In the genomic region with DNA sequence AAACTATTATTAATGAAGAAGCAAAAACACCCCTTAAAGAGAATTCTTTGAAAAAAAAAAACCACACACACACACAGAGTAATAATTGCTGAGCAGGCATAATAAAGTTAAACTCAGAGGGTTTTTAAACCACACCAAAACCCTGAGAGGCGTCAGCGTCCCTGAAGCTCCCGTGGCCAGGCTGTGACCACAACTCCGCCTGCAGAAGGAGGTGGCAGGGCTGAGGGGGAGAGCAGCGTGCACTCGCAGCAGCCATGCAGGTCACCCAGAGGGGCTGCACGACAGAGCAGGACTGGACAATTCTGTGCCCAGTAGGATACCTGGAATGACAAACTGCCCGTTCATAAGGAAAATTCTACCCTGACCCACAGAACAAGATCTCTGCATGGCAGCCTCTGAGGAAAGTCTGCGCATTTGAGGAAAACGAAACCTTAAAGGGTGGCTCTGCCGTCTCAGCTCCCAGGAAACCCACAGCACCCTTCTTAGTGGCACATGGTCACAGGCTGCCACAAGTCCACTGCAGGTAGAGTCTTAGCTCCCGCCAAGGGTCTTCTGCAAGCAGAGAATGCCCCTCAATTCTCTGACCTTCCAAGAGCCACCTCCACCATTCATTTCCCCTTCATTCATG, we compare ENCODE assay signal across 9 cellular contexts. TPM values are rescaled to one million over a fixed set of nuclear protein-coding genes. Genes with fewer than 3 reads are reported as not detected.
DNase-seq lines count a peak whose midpoint lies in the region; ATAC-seq and TF ChIP-seq lines count a peak whose summit lies in the region.
"Had no signal": no experiment of that assay in that cellular context is flagged by ENCODE, and none has a peak within 500 bp of the region (broad histone marks: within the 10 kb centered on the region; RNA-seq: fewer than 3 reads in every experiment).

No MANE protein-coding gene starts in this region.

- no peak for TF ChIP-seq POLR2A in thyroid gland (IDR thresholded peaks at IDR 0.05)

- H3K4me2 ChIP-seq in fibroblast of lung (ENCODE audit: extremely low read depth, insufficient read depth, low read length): peak overlapping the region; percentile 73
- peak overlapping the region; percentile 75 for H3K4me2 ChIP-seq in smooth muscle cell

- intact Hi-C loops in Right ventricle myocardium superior (cut with DNase I) (no loop called here), Right ventricle myocardium inferior (cut with DNase I) (no loop called here), thyroid gland (cut with DNase I) (no loop called here)

- POLR2A ChIA-PET in activated CD4-positive, alpha-beta T cell treated with anti-CD3 and anti-CD28 coated beads, Interleukin-2, amount 10 ng/mL, durations not matched to agents 7 days and 5 days (lab: Charles Lee): no interaction called here

- no peak for DNase-seq in Right ventricle myocardium superior
- DNase-seq in Right ventricle myocardium inferior (ENCODE audit: missing footprints): no peak
- DNase-seq in activated CD4-positive, alpha-beta T cell treated with anti-CD3 and anti-CD28 coated beads, Interleukin-2, amount 10 ng/mL, durations not matched to agents 7 days and 5 days: peak; percentile 81
- DNase-seq in fibroblast of lung (ENCODE audit: low read depth in 2 of 2): no peak
- no peak for DNase-seq in smooth muscle cell (lab: John Stamatoyannopoulos, UW; ENCODE audit: unreplicated experiment)
- DNase-seq in NCI-H446 treated with DMSO at 0.1 percent for 48 hours (lab: John Stamatoyannopoulos, UW): no peak
- DNase-seq in thyroid gland: no peak
- no peak for DNase-seq in effector CD8-positive, alpha-beta T cell (lab: John Stamatoyannopoulos, UW)
- DNase-seq: naive B cell had no signal

- H4K20me1 ChIP-seq in fibroblast of lung (ENCODE audit: control insufficient read depth, extremely low read depth, insufficient read depth, low read length): no peaks in the 10 kb centered on the region
- H4K20me1 ChIP-seq in smooth muscle cell (ENCODE audit: low read depth): peaks cover 36% of the 10 kb centered on the region

- H3K9ac ChIP-seq in fibroblast of lung (ENCODE audit: insufficient read depth, low read length): no peak overlapping the region
- no peak overlapping the region for H3K9ac ChIP-seq in smooth muscle cell (ENCODE audit: low read depth)

- peaks cover 25% of the 10 kb centered on the region for H3K4me1 Mint-ChIP-seq in activated CD4-positive, alpha-beta T cell treated with anti-CD3 and anti-CD28 coated beads, Interleukin-2, amount 10 ng/mL, durations not matched to agents 7 days and 5 days
- H3K4me1 Mint-ChIP-seq: naive B cell had no signal

- no peaks in the 10 kb centered on the region for H3K27me3 ChIP-seq in fibroblast of lung (ENCODE audit: control insufficient read depth, insufficient read depth, low read length)
- H3K27me3 ChIP-seq in smooth muscle cell (ENCODE audit: low read depth): no peaks in the 10 kb centered on the region
- H3K27me3 ChIP-seq in thyroid gland: no peaks in the 10 kb centered on the region

- H2AFZ ChIP-seq in fibroblast of lung (ENCODE audit: low read length) (no peak overlapping the region), smooth muscle cell (ENCODE audit: low read depth) (no peak overlapping the region)

- WGBS in smooth muscle cell (ENCODE audit: low lambda C conversion rate): 45% methylated on average over 12 of the region's 12 CpGs
- 67 to 77% methylated on average over 12 of the region's 12 CpGs for WGBS in thyroid gland, 2 donors

- no peak for TF ChIP-seq CTCF in fibroblast of lung (conservative IDR thresholded peaks at IDR 0.05 in 1 of 2, IDR thresholded peaks at IDR 0.05 in 1 of 2; ENCODE audit: low read depth in 1 of 2, low read length in 2 of 2)
- TF ChIP-seq CTCF in smooth muscle cell (IDR thresholded peaks at IDR 0.05; ENCODE audit: borderline replicate concordance, insufficient read depth, poor library complexity, severe bottlenecking): no peak
- TF ChIP-seq CTCF in thyroid gland (IDR thresholded peaks at IDR 0.05): no peak

- H3K36me3 ChIP-seq in fibroblast of lung (ENCODE audit: control insufficient read depth, insufficient read depth, low read length) (no peaks in the 10 kb centered on the region), smooth muscle cell (ENCODE audit: low read depth) (no peaks in the 10 kb centered on the region), thyroid gland (no peaks in the 10 kb centered on the region)

- ATAC-seq in Right ventricle myocardium superior (ENCODE audit: poor library complexity): peak; percentile 67
- no peak for ATAC-seq in Right ventricle myocardium inferior

- H3K4me3 ChIP-seq in fibroblast of lung (replicated peaks in 1 of 4; ENCODE audit: control extremely low read depth in 1 of 4, insufficient read depth in 1 of 4, low read depth in 3 of 4, low read length in 4 of 4) (peak overlapping the region in 1 of 4 experiments; percentile 15), smooth muscle cell (peak overlapping the region; percentile 23), thyroid gland (replicated peaks in 1 of 3) (no peak overlapping the region)

- no peak overlapping the region for H3K27ac Mint-ChIP-seq in activated CD4-positive, alpha-beta T cell treated with anti-CD3 and anti-CD28 coated beads, Interleukin-2, amount 10 ng/mL, durations not matched to agents 7 days and 5 days
- H3K27ac Mint-ChIP-seq: naive B cell had no signal

- H3K36me3 Mint-ChIP-seq in activated CD4-positive, alpha-beta T cell treated with anti-CD3 and anti-CD28 coated beads, Interleukin-2, amount 10 ng/mL, durations not matched to agents 7 days and 5 days (ENCODE audit: low read depth): no peaks in the 10 kb centered on the region
- H3K36me3 Mint-ChIP-seq: naive B cell had no signal

- H3K4me1 ChIP-seq in fibroblast of lung (ENCODE audit: control insufficient read depth, extremely low read depth, insufficient read depth, low read length) (peaks cover 3% of the 10 kb centered on the region), smooth muscle cell (ENCODE audit: low read depth) (peaks cover 35% of the 10 kb centered on the region), thyroid gland (peaks cover 13 to 29% of the 10 kb centered on the region in 2 donors)

- H3K4me3 Mint-ChIP-seq in activated CD4-positive, alpha-beta T cell treated with anti-CD3 and anti-CD28 coated beads, Interleukin-2, amount 10 ng/mL, durations not matched to agents 7 days and 5 days: no peak overlapping the region

- CTCF ChIA-PET in activated CD4-positive, alpha-beta T cell treated with anti-CD3 and anti-CD28 coated beads, Interleukin-2, amount 10 ng/mL, durations not matched to agents 7 days and 5 days (lab: Charles Lee): no interaction called here

- no peaks in the 10 kb centered on the region for H3K79me2 ChIP-seq in fibroblast of lung (ENCODE audit: control insufficient read depth, insufficient read depth, low read length)
- peaks cover 14% of the 10 kb centered on the region for H3K79me2 ChIP-seq in smooth muscle cell (ENCODE audit: low read depth)

- no peaks in the 10 kb centered on the region for H3K9me3 ChIP-seq in fibroblast of lung (ENCODE audit: control insufficient read depth, insufficient read depth, low read depth, low read length)
- no peaks in the 10 kb centered on the region for H3K9me3 ChIP-seq in smooth muscle cell (replicated peaks; ENCODE audit: low read depth)
- no peaks in the 10 kb centered on the region for H3K9me3 ChIP-seq in thyroid gland

- H3F3A ChIP-seq in smooth muscle cell (ENCODE audit: low read depth): peaks cover 4% of the 10 kb centered on the region

- H3K27me3 Mint-ChIP-seq in activated CD4-positive, alpha-beta T cell treated with anti-CD3 and anti-CD28 coated beads, Interleukin-2, amount 10 ng/mL, durations not matched to agents 7 days and 5 days: peaks cover 13% of the 10 kb centered on the region

- no peak overlapping the region for H3K27ac ChIP-seq in fibroblast of lung (ENCODE audit: insufficient read depth, low read length)
- H3K27ac ChIP-seq in smooth muscle cell (ENCODE audit: low read depth): no peak overlapping the region
- no peak overlapping the region for H3K27ac ChIP-seq in thyroid gland

- no peaks in the 10 kb centered on the region for H3K9me3 Mint-ChIP-seq in activated CD4-positive, alpha-beta T cell treated with anti-CD3 and anti-CD28 coated beads, Interleukin-2, amount 10 ng/mL, durations not matched to agents 7 days and 5 days
- H3K9me3 Mint-ChIP-seq: naive B cell had no signal

RNA-seq across cellular contexts. Expression of a gene that starts 44.0 kb away (rescaled TPM):
- total RNA-seq in Right ventricle myocardium superior: 0.43 TPM
- 0.92 TPM for total RNA-seq in Right ventricle myocardium inferior
- total RNA-seq in activated CD4-positive, alpha-beta T cell treated with anti-CD3 and anti-CD28 coated beads, Interleukin-2, amount 10 ng/mL, durations not matched to agents 7 days and 5 days: under 1 TPM; 0.48 to 0.55 TPM
- 27.9 and 39.5 TPM in 2 replicates for total RNA-seq in fibroblast of lung
- polyA plus RNA-seq in fibroblast of lung: 2.3 and 10.9 TPM in 2 replicates
- polyA plus RNA-seq in fibroblast of lung (2012): 2.9 and 15.6 TPM in 2 replicates
- polyA minus RNA-seq in fibroblast of lung (ENCODE audit: low replicate concordance): 8.7 and 34.6 TPM in 2 replicates
- total RNA-seq in smooth muscle cell: 15.7 and 16.7 TPM in 2 replicates
- polyA plus RNA-seq in smooth muscle cell: 16.3 and 21.7 TPM in 2 replicates
- total RNA-seq in thyroid gland: 10 to 100 TPM in 3 of 4 donors, 1 to 10 TPM in 1; 9.5 to 17.7 (median 15.9) TPM
